10 cellular contexts compared by ENCODE assay signal in genomic region chr6:85419046-85419759, GRCh38. TPM values are rescaled to one million over a fixed set of nuclear protein-coding genes. Genes with fewer than 3 reads are reported as not detected.
A peak's percentile ranks its signal among the peaks of the same experiment; 100 is the strongest.
DNase-seq lines count a peak whose midpoint lies in the region; ATAC-seq lines count a peak whose summit lies in the region.
"Had no signal": no experiment of that assay in that cellular context is flagged by ENCODE, and none has a peak within 500 bp of the region (broad histone marks: within the 10 kb centered on the region; RNA-seq: fewer than 3 reads in every experiment).

No MANE protein-coding gene starts in this region.

- CTCF ChIA-PET in activated CD8-positive, alpha-beta T cell treated with anti-CD3 and anti-CD28 coated beads, Interleukin-2, amount 10 ng/mL, durations not matched to agents 7 days and 5 days (lab: Charles Lee), result interaction anchor here (0.8 to 2.2 kb wide), 2 partner anchors 64 to 96 kb away, joined by 3 to 13 read pairs; no protein-coding TSS in a partner anchor

- H3K27ac Mint-ChIP-seq in activated CD8-positive, alpha-beta T cell treated with anti-CD3 and anti-CD28 coated beads, Interleukin-2, amount 10 ng/mL, durations not matched to agents 7 days and 5 days, result no peak overlapping the region
- H3K27ac Mint-ChIP-seq in immature natural killer cell, result no peak overlapping the region
- H3K27ac Mint-ChIP-seq: activated naive CD8-positive, alpha-beta T cell had no signal

- peak; percentile 51 for DNase-seq in GM03348 (ENCODE audit: low spot score)
- DNase-seq in left lobe of liver (ENCODE audit: low spot score), result no peak
- no peak for DNase-seq in activated CD8-positive, alpha-beta T cell treated with anti-CD3 and anti-CD28 coated beads, Interleukin-2, amount 10 ng/mL, durations not matched to agents 7 days and 5 days
- DNase-seq in immature natural killer cell, result no peak
- no peak for DNase-seq in activated T-cell treated with anti-CD3 and anti-CD28 coated beads, Interleukin-2, amount 50 U/mL, for 4 hours
- no peak for DNase-seq in hypothalamus (lab: John Stamatoyannopoulos, UW)
- DNase-seq: right lobe of liver had no signal

- H3K27me3 Mint-ChIP-seq in activated CD8-positive, alpha-beta T cell treated with anti-CD3 and anti-CD28 coated beads, Interleukin-2, amount 10 ng/mL, durations not matched to agents 7 days and 5 days (ENCODE audit: low read depth), result peaks cover 2% of the 10 kb centered on the region
- H3K27me3 Mint-ChIP-seq in immature natural killer cell (ENCODE audit: low read depth in 3 of 3), result peaks cover 4 to 7% (median 4%) of the 10 kb centered on the region in 3 donors
- peaks cover 4% of the 10 kb centered on the region for H3K27me3 Mint-ChIP-seq in activated T-cell treated with anti-CD3 and anti-CD28 coated beads, Interleukin-2, amount 50 U/mL, for 4 hours (ENCODE audit: low read depth)
- H3K27me3 Mint-ChIP-seq: activated naive CD8-positive, alpha-beta T cell had no signal

- H3K36me3 Mint-ChIP-seq in activated CD8-positive, alpha-beta T cell treated with anti-CD3 and anti-CD28 coated beads, Interleukin-2, amount 10 ng/mL, durations not matched to agents 7 days and 5 days (ENCODE audit: low read depth), result no peaks in the 10 kb centered on the region
- H3K36me3 Mint-ChIP-seq in immature natural killer cell, result no peaks in the 10 kb centered on the region
- no peaks in the 10 kb centered on the region for H3K36me3 Mint-ChIP-seq in activated T-cell treated with anti-CD3 and anti-CD28 coated beads, Interleukin-2, amount 50 U/mL, for 4 hours (ENCODE audit: insufficient read depth)

- POLR2A ChIA-PET in activated CD8-positive, alpha-beta T cell treated with anti-CD3 and anti-CD28 coated beads, Interleukin-2, amount 10 ng/mL, durations not matched to agents 7 days and 5 days (lab: Charles Lee), result no interaction called here

- no peak overlapping the region for H3K4me3 Mint-ChIP-seq in activated CD8-positive, alpha-beta T cell treated with anti-CD3 and anti-CD28 coated beads, Interleukin-2, amount 10 ng/mL, durations not matched to agents 7 days and 5 days
- H3K4me3 Mint-ChIP-seq in immature natural killer cell, result no peak overlapping the region
- no peak overlapping the region for H3K4me3 Mint-ChIP-seq in activated T-cell treated with anti-CD3 and anti-CD28 coated beads, Interleukin-2, amount 50 U/mL, for 4 hours
- H3K4me3 Mint-ChIP-seq: activated naive CD8-positive, alpha-beta T cell had no signal

- ATAC-seq in GM21390 (IDR thresholded peaks at IDR 0.05; ENCODE audit: unreplicated experiment), result peak; percentile 77
- peak; percentile 49 for ATAC-seq in HG03457 (IDR thresholded peaks at IDR 0.05; ENCODE audit: unreplicated experiment)
- peak; percentile 83 for ATAC-seq in left lobe of liver
- no peak for ATAC-seq in activated CD8-positive, alpha-beta T cell treated with anti-CD3 and anti-CD28 coated beads, Interleukin-2, amount 10 ng/mL, durations not matched to agents 7 days and 5 days
- ATAC-seq in activated T-cell treated with anti-CD3 and anti-CD28 coated beads, Interleukin-2, amount 50 U/mL, for 4 hours, result no peak

- peaks cover 12% of the 10 kb centered on the region for H3K4me1 Mint-ChIP-seq in activated CD8-positive, alpha-beta T cell treated with anti-CD3 and anti-CD28 coated beads, Interleukin-2, amount 10 ng/mL, durations not matched to agents 7 days and 5 days (ENCODE audit: low read depth)
- peaks cover 13 to 17% of the 10 kb centered on the region in 2 donors for H3K4me1 Mint-ChIP-seq in immature natural killer cell
- H3K4me1 Mint-ChIP-seq in activated T-cell treated with anti-CD3 and anti-CD28 coated beads, Interleukin-2, amount 50 U/mL, for 4 hours (ENCODE audit: low read depth), result peaks cover 7% of the 10 kb centered on the region

- H3K9me3 Mint-ChIP-seq in activated CD8-positive, alpha-beta T cell treated with anti-CD3 and anti-CD28 coated beads, Interleukin-2, amount 10 ng/mL, durations not matched to agents 7 days and 5 days (ENCODE audit: insufficient read depth), result no peaks in the 10 kb centered on the region
- H3K9me3 Mint-ChIP-seq in immature natural killer cell, result peaks cover 0 to 3% (median 0%) of the 10 kb centered on the region in 6 donors
- H3K9me3 Mint-ChIP-seq in activated T-cell treated with anti-CD3 and anti-CD28 coated beads, Interleukin-2, amount 50 U/mL, for 4 hours, result no peaks in the 10 kb centered on the region

RNA-seq across cellular contexts. Expression of gene NT5E, which starts 30.7 kb away (rescaled TPM):
- total RNA-seq in left lobe of liver, result 29.9 TPM
- 1 to 10 TPM; 7.4 to 7.6 TPM for total RNA-seq in activated CD8-positive, alpha-beta T cell treated with anti-CD3 and anti-CD28 coated beads, Interleukin-2, amount 10 ng/mL, durations not matched to agents 7 days and 5 days
- polyA plus RNA-seq in immature natural killer cell, result under 1 TPM; 0.12 to 0.80 (median 0.52) TPM
- 10 to 100 TPM in 2 of 3 donors, 1 to 10 TPM in 1; 9.4 to 18.4 (median 13.4) TPM for total RNA-seq in activated T-cell treated with anti-CD3 and anti-CD28 coated beads, Interleukin-2, amount 50 U/mL, for 4 hours

Comparison
In these comparisons a context has a peak if more than half of its experiments do, and no peak if none do; other contexts are left out.
1. ATAC-seq: peak in GM21390 (single experiment), HG03457 (single experiment) and left lobe of liver (single experiment); none in activated CD8-positive, alpha-beta T cell treated with anti-CD3 and anti-CD28 coated beads, Interleukin-2, amount 10 ng/mL, durations not matched to agents 7 days and 5 days (single experiment) and activated T-cell treated with anti-CD3 and anti-CD28 coated beads, Interleukin-2, amount 50 U/mL, for 4 hours (0 of 2).